In the genomic region with DNA sequence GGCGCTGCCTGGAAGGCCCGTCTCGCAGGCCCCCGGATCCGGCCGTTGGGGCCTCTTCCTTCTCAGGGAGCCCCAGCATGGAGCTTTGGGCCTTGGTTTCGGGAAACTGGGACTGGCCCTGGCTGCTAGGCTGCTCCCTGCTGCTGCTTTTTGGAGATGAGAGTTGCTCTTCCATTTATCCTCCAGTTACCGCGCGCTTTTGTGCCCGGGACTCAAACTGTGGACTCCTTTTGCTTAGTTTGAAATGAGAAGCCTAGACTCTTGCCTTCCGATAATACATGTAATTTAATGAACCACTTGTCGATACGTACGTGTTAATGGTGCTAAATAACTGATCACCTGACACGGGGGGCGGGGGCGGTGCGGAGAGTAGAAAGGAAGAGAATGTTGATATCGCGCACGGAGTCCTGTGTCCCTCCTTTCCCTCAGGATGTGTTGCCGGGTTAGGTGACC, we compare ENCODE assay signal across 8 cellular contexts. TPM values are rescaled to one million over a fixed set of nuclear protein-coding genes. Genes with fewer than 3 reads are reported as not detected.
A peak's percentile ranks its signal among the peaks of the same experiment; 100 is the strongest.
DNase-seq lines count a peak whose midpoint lies in the region; TF ChIP-seq lines count a peak whose summit lies in the region.

No MANE protein-coding gene starts in this region.

- H3K56ac ChIP-seq in H9 (ENCODE audit: insufficient read length, low read depth, low read length) = no peak overlapping the region

- DNase-seq in DMS53 treated with DMSO at 0.1 percent for 48 hours (lab: John Stamatoyannopoulos, UW; ENCODE audit: unreplicated experiment) (peak; percentile 28), H9 (peak; percentile 45), NB4 (ENCODE audit: low read depth) (no peak), T-helper 9 cell (peak; percentile 51), T47D (ENCODE audit: low read depth in 1 of 2, low spot score in 1 of 2) (peak; percentile 13 to 50), iris pigment epithelial cell (ENCODE audit: low read depth) (peak; percentile 47), GM19240 (ENCODE audit: insufficient read length, low spot score) (no peak)
- peak; percentile 52 for DNase-seq in stimulated activated CD4-positive, alpha-beta T cell treated with anti-CD3 and anti-CD28 coated beads, Interleukin-12 subunit alpha, Interleukin-12 subunit beta, amount 100 ng/mL, for 4 hours

- peak overlapping the region; percentile 85 for H3K9ac ChIP-seq in H9 (ENCODE audit: extremely low read depth, insufficient read length, low read length)

- no peak overlapping the region for H2BK12ac ChIP-seq in H9 (ENCODE audit: insufficient read length, low read depth, low read length)

- H3K23ac ChIP-seq in H9 (ENCODE audit: insufficient read length, low read depth, low read length) = no peak overlapping the region

- no peaks in the 10 kb centered on the region for H3K27me3 ChIP-seq in H9 (ENCODE audit: insufficient read depth, low read length)

- peaks cover 29% of the 10 kb centered on the region for H3K27me3 Mint-ChIP-seq in H9 (ENCODE audit: low read depth)

- no peak overlapping the region for H3K4ac ChIP-seq in H9 (ENCODE audit: low read depth, low read length)

- peaks cover 4% of the 10 kb centered on the region; the same call in 1 of the 2 replicates for H3K4me1 ChIP-seq in H9 (ENCODE audit: insufficient read depth, low read length)

- no peak overlapping the region for H2BK20ac ChIP-seq in H9 (ENCODE audit: low read depth, low read length, poor library complexity, severe bottlenecking)

- in situ Hi-C loops in T47D (cut with HindIII; ENCODE audit: low pct_unique_long_range_greater_than_20kb, low sequenced_read_pairs) = no loop called here

- H3K79me2 ChIP-seq in H9 (ENCODE audit: insufficient read depth, low read length) = peaks cover 34% of the 10 kb centered on the region; the same call in 1 of the 2 replicates

- H3K79me1 ChIP-seq in H9 (ENCODE audit: insufficient read depth, low read depth, low read length, poor library complexity, severe bottlenecking) = no peaks in the 10 kb centered on the region

- H3K27ac Mint-ChIP-seq in H9 = peak overlapping the region; percentile 98 to 99 (median 99)

- H3K4me3 Mint-ChIP-seq in H9 = peak overlapping the region; percentile 98 to 100

- H3K4me2 ChIP-seq in H9 (ENCODE audit: insufficient read depth, insufficient read length, low read length) = peak overlapping the region; percentile 83

- no peak overlapping the region for H2AFZ ChIP-seq in H9 (ENCODE audit: low read length)

- TF ChIP-seq POLR2A in NB4 (IDR thresholded peaks at IDR 0.05; ENCODE audit: extremely low read depth, insufficient read length) = no peak

- no peak overlapping the region for H4K91ac ChIP-seq in H9 (ENCODE audit: insufficient read length, low read depth, low read length)

- H2BK5ac ChIP-seq in H9 (ENCODE audit: insufficient read length, low read length) = no peak overlapping the region

- H3T11ph ChIP-seq in H9 (ENCODE audit: low read length) = no peak overlapping the region

- H3K4me3 ChIP-seq in NB4 (ENCODE audit: low read depth, low read length) = peak overlapping the region; percentile 95

- no peak overlapping the region for H2BK15ac ChIP-seq in H9 (ENCODE audit: low read depth, low read length)

- H3K4me1 Mint-ChIP-seq in H9 = peaks cover 54 to 55% of the 10 kb centered on the region in 2 experiments

- peak overlapping the region; percentile 99; the same call in 1 of the 2 replicates for H3K14ac ChIP-seq in H9 (ENCODE audit: insufficient read depth, low read length)

- no peak overlapping the region for H4K5ac ChIP-seq in H9 (ENCODE audit: insufficient read length, low read depth, low read length)

- TF ChIP-seq CTCF in H9 (conservative IDR thresholded peaks at IDR 0.05) = no peak
- TF ChIP-seq CTCF in NB4 (IDR thresholded peaks at IDR 0.05; ENCODE audit: low read depth, low read length) = no peak

- no peaks in the 10 kb centered on the region for H3K23me2 ChIP-seq in H9 (ENCODE audit: insufficient read length, low read depth, low read length, poor library complexity, severe bottlenecking)

- WGBS in H9 (ENCODE audit: extremely low coverage, insufficient read length, low lambda C conversion rate) = no CpG with 5 or more reads among the region's 23 CpGs

- no peak overlapping the region for H4K8ac ChIP-seq in H9 (replicated peaks; ENCODE audit: insufficient read length, low read depth, low read length)

- H3K9me3 ChIP-seq in H9 (ENCODE audit: control insufficient read depth, low read depth, low read length) = no peaks in the 10 kb centered on the region

- H3K36me3 Mint-ChIP-seq in H9 (ENCODE audit: insufficient read depth in 1 of 3, low read depth in 3 of 3) = peaks cover 2 to 6% (median 5%) of the 10 kb centered on the region in 3 experiments; a peak in 4 of 7 replicates

- H3K27ac ChIP-seq in H9 (ENCODE audit: insufficient read length, low read depth, low read length) = peak overlapping the region; percentile 83

- no peak overlapping the region for H2BK120ac ChIP-seq in H9 (ENCODE audit: low read depth, low read length, poor library complexity, severe bottlenecking)

- H3K9me3 Mint-ChIP-seq in H9 = no peaks in the 10 kb centered on the region; a peak in 1 of 5 replicates

- H2AK5ac ChIP-seq in H9 (ENCODE audit: insufficient read length, low read length) = no peak overlapping the region

- H3K18ac ChIP-seq in H9 (ENCODE audit: insufficient read length, low read depth, low read length) = no peak overlapping the region

- no peaks in the 10 kb centered on the region for H4K20me1 ChIP-seq in H9 (ENCODE audit: control insufficient read depth, insufficient read depth, insufficient read length)

RNA-seq across cellular contexts. Expression of gene PHF3, which starts 0.9 kb away (rescaled TPM):
- 60.8 and 66.6 TPM in 2 replicates for total RNA-seq in H9 (2021)

Comparison
In these comparisons a context has a peak if more than half of its experiments do, and no peak if none do; other contexts are left out.
1. DNase-seq: peak in DMS53 treated with DMSO at 0.1 percent for 48 hours (single experiment), H9 (single experiment), T-helper 9 cell (single experiment), T47D (2 of 2), iris pigment epithelial cell (single experiment) and stimulated activated CD4-positive, alpha-beta T cell treated with anti-CD3 and anti-CD28 coated beads, Interleukin-12 subunit alpha, Interleukin-12 subunit beta, amount 100 ng/mL, for 4 hours (single experiment); none in NB4 (single experiment) and GM19240 (single experiment).